In the genomic region with DNA sequence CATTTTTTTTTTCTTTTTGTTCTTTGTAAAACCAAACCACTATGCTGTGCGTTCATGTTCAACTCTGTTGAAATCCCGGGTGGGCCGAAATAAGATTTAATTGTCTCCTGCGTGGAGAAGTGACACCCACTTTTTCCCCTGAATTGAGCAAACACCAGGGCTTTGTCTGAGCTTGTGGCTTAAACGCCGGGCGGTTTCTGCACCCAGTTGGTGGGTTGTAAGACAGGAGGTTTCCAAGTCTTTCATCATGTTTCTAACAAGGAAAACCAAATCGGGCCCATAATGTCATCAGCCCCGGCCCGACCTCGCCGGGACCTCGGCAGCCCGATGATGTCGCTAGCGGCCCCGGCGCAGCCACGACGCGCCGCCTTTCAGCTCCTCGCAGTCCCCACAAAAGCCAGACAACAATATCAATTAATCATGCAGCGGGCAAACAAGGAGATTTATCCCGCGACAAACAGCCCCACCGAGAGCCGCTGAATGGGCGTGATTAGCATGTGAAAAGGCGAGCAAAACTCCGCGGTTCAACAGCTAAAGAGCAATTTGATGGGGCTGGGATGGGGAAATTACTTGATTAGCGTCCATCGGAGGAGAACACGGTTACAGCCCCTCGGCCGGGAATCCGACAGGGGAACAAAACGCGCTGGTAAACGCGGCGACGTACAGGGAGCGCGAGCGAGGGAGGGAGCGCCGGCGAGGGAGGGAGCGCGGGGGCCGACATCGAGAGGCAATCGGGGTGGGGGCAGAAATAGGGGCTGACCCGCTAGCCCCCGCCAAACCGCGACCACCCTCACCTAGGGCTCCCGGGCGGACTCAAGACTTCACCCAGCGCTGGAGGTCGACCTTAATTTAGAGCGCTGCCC, we compare ENCODE assay signal across 8 cellular contexts. TPM values are rescaled to one million over a fixed set of nuclear protein-coding genes. Genes with fewer than 3 reads are reported as not detected.
DNase-seq lines count a peak whose midpoint lies in the region; ATAC-seq and TF ChIP-seq lines count a peak whose summit lies in the region.

No MANE protein-coding gene starts in this region.

- H3K4me1 Mint-ChIP-seq in CD14-positive monocyte (peaks cover 56% of the 10 kb centered on the region), WTC11 (peaks cover 55% of the 10 kb centered on the region)

- peak overlapping the region; percentile 84 to 93 (median 91) for H3K27ac Mint-ChIP-seq in CD14-positive monocyte
- H3K27ac Mint-ChIP-seq in WTC11 = peak overlapping the region; percentile 95

- DNase-seq in CD14-positive monocyte (ENCODE audit: low spot score) (no peak), HL-60 (ENCODE audit: low read depth in 1 of 2, low spot score in 1 of 2) (peak in 1 of 2 experiments; percentile 82), WTC11 (ENCODE audit: low spot score) (peak; percentile 69), head of caudate nucleus (peak in 22 of 42 donors; percentile 14 to 69 (median 30)), sciatic nerve (ENCODE audit: low spot score) (no peak)

- H3K9me3 ChIP-seq in gastroesophageal sphincter = no peaks in the 10 kb centered on the region

- peak overlapping the region; percentile 95 to 97 for H3K4me3 Mint-ChIP-seq in CD14-positive monocyte
- peak overlapping the region; percentile 87 for H3K4me3 Mint-ChIP-seq in WTC11

- TF ChIP-seq EP300 in gastroesophageal sphincter (IDR thresholded peaks at IDR 0.05) = no peak

- H3K9me3 Mint-ChIP-seq in CD14-positive monocyte = peaks cover 0 to 47% (median 24%) of the 10 kb centered on the region in 7 donors
- no peaks in the 10 kb centered on the region for H3K9me3 Mint-ChIP-seq in WTC11

- peaks cover 0 to 58% (median 28%) of the 10 kb centered on the region in 3 donors for H3K4me1 ChIP-seq in gastroesophageal sphincter

- TF ChIP-seq CTCF in CD14-positive monocyte (IDR thresholded peaks at IDR 0.05) (no peak), HL-60 (IDR thresholded peaks at IDR 0.05; ENCODE audit: insufficient read depth, low read length) (no peak), WTC11 (IDR thresholded peaks at IDR 0.05) (no peak), gastroesophageal sphincter (IDR thresholded peaks at IDR 0.05) (no peak)

- POLR2A ChIA-PET in WTC11 (lab: Charles Lee) = interaction anchor here (0.7 to 1.7 kb wide), 7 partner anchors 25 to 414 kb away, joined by 3 to 9 read pairs (median 3); a partner anchor contains a TSS

- TF ChIP-seq POLR2A in gastroesophageal sphincter (IDR thresholded peaks at IDR 0.05) = no peak

- H3K36me3 Mint-ChIP-seq in CD14-positive monocyte = peaks cover 2 to 22% of the 10 kb centered on the region in 2 donors
- no peaks in the 10 kb centered on the region for H3K36me3 Mint-ChIP-seq in WTC11

- CTCF ChIA-PET in WTC11 (lab: Charles Lee) = interaction anchor here (0.6 to 3.8 kb wide), 20 partner anchors 11 to 991 kb away, joined by 3 to 31 read pairs (median 4); a partner anchor contains a TSS

- H3K27me3 ChIP-seq in HL-60 (ENCODE audit: insufficient read depth, poor library complexity, severe bottlenecking) (peaks cover 30% of the 10 kb centered on the region), gastroesophageal sphincter (peaks cover 98% of the 10 kb centered on the region)

- 0 to 2% methylated on average over 2 to 39 of the region's 64 CpGs for WGBS in gastroesophageal sphincter (ENCODE audit: low coverage in 1 of 2), 2 donors

- H3K27ac ChIP-seq in HL-60 (replicated peaks) (peak overlapping the region; percentile 84), gastroesophageal sphincter (peak overlapping the region in 1 of 4 donors; percentile 38)

- peak; percentile 6 for ATAC-seq in WTC11
- peak; percentile 24 for ATAC-seq in sciatic nerve
- ATAC-seq in HG03139 (IDR thresholded peaks at IDR 0.05; ENCODE audit: unreplicated experiment) = no peak
- ATAC-seq in GM21786 (IDR thresholded peaks at IDR 0.05; ENCODE audit: unreplicated experiment) = no peak
- no peak for ATAC-seq in gastroesophageal sphincter

- H3K27me3 Mint-ChIP-seq in CD14-positive monocyte (ENCODE audit: low read depth in 3 of 3) (peaks cover 72 to 92% (median 92%) of the 10 kb centered on the region in 3 donors), WTC11 (ENCODE audit: low read depth) (peaks cover 94% of the 10 kb centered on the region)

- H3K4me3 ChIP-seq in HL-60 (replicated peaks; ENCODE audit: insufficient read depth, low read length) (peak overlapping the region; percentile 48), gastroesophageal sphincter (peak overlapping the region in 1 of 2 donors; percentile 46)

- H3K36me3 ChIP-seq in gastroesophageal sphincter = no peaks in the 10 kb centered on the region

- intact Hi-C loops in CD14-positive monocyte (cut with micrococcal nuclease) = no loop called here
- intact Hi-C loops in head of caudate nucleus (cut with DNase I) = no loop called here
- intact Hi-C loops in sciatic nerve (cut with DNase I) = no loop called here

TF ChIP-seq in WTC11, 78 proteins besides CTCF, POLR2A, EP300 and RAD21 (continues in another document):
- 0 out of 2 replicates have a peak, but pooled peaks have one; percentile 20 for TF ChIP-seq MYBL2 (CRISPR knock-in tag; IDR thresholded peaks at IDR 0.05)
- TF ChIP-seq NFATC4 (CRISPR knock-in tag; IDR thresholded peaks at IDR 0.05) = no peak
- TF ChIP-seq ZNF232 (CRISPR knock-in tag; IDR thresholded peaks at IDR 0.05) = 0 out of 2 replicates have a peak, but pooled peaks have one; percentile 20
- TF ChIP-seq FOXJ3 (CRISPR knock-in tag; IDR thresholded peaks at IDR 0.05; ENCODE audit: borderline replicate concordance) = no peak
- TF ChIP-seq, protein P1, sequence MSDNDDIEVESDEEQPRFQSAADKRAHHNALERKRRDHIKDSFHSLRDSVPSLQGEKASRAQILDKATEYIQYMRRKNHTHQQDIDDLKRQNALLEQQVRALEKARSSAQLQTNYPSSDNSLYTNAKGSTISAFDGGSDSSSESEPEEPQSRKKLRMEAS (CRISPR knock-in tag; IDR thresholded peaks at IDR 0.05) = 0 out of 2 replicates have a peak, but pooled peaks have one; percentile 26
- TF ChIP-seq, protein P2, sequence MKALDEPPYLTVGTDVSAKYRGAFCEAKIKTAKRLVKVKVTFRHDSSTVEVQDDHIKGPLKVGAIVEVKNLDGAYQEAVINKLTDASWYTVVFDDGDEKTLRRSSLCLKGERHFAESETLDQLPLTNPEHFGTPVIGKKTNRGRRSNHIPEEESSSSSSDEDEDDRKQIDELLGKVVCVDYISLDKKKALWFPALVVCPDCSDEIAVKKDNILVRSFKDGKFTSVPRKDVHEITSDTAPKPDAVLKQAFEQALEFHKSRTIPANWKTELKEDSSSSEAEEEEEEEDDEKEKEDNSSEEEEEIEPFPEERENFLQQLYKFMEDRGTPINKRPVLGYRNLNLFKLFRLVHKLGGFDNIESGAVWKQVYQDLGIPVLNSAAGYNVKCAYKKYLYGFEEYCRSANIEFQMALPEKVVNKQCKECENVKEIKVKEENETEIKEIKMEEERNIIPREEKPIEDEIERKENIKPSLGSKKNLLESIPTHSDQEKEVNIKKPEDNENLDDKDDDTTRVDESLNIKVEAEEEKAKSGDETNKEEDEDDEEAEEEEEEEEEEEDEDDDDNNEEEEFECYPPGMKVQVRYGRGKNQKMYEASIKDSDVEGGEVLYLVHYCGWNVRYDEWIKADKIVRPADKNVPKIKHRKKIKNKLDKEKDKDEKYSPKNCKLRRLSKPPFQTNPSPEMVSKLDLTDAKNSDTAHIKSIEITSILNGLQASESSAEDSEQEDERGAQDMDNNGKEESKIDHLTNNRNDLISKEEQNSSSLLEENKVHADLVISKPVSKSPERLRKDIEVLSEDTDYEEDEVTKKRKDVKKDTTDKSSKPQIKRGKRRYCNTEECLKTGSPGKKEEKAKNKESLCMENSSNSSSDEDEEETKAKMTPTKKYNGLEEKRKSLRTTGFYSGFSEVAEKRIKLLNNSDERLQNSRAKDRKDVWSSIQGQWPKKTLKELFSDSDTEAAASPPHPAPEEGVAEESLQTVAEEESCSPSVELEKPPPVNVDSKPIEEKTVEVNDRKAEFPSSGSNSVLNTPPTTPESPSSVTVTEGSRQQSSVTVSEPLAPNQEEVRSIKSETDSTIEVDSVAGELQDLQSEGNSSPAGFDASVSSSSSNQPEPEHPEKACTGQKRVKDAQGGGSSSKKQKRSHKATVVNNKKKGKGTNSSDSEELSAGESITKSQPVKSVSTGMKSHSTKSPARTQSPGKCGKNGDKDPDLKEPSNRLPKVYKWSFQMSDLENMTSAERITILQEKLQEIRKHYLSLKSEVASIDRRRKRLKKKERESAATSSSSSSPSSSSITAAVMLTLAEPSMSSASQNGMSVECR (CRISPR knock-in tag; IDR thresholded peaks at IDR 0.05; ENCODE audit: borderline replicate concordance) = peak; percentile 85; the same call in 1 of the 2 replicates
- TF ChIP-seq PRRX2 (CRISPR knock-in tag; IDR thresholded peaks at IDR 0.05) = no peak
- TF ChIP-seq ZNF219 (CRISPR knock-in tag; IDR thresholded peaks at IDR 0.05; ENCODE audit: borderline replicate concordance) = 0 out of 2 replicates have a peak, but pooled peaks have one; percentile 27
- peak; percentile 67 for TF ChIP-seq ETV6 (CRISPR knock-in tag; IDR thresholded peaks at IDR 0.05)
- TF ChIP-seq, protein P3, sequence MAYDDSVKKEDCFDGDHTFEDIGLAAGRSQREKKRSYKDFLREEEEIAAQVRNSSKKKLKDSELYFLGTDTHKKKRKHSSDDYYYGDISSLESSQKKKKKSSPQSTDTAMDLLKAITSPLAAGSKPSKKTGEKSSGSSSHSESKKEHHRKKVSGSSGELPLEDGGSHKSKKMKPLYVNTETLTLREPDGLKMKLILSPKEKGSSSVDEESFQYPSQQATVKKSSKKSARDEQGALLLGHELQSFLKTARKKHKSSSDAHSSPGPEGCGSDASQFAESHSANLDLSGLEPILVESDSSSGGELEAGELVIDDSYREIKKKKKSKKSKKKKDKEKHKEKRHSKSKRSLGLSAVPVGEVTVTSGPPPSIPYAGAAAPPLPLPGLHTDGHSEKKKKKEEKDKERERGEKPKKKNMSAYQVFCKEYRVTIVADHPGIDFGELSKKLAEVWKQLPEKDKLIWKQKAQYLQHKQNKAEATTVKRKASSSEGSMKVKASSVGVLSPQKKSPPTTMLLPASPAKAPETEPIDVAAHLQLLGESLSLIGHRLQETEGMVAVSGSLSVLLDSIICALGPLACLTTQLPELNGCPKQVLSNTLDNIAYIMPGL (CRISPR knock-in tag; IDR thresholded peaks at IDR 0.05) = 0 out of 2 replicates have a peak, but pooled peaks have one; percentile 40
- no peak for TF ChIP-seq TEAD4 (CRISPR knock-in tag; IDR thresholded peaks at IDR 0.05)

RNA-seq across cellular contexts. Expression of a gene that starts 5.3 kb away (rescaled TPM):
- under 1 TPM; 0.31 to 0.39 TPM for polyA plus RNA-seq in CD14-positive monocyte
- total RNA-seq in WTC11 (2021) (0.78 to 3.1 TPM (median 0.80 TPM) in 3 replicates), sciatic nerve (not detected), gastroesophageal sphincter (not detected)

RNA-seq across cellular contexts. Expression of a gene that starts 25.1 kb away (rescaled TPM):
- polyA plus RNA-seq in CD14-positive monocyte = 10 to 100 TPM in 1 of 2 donors, 1 to 10 TPM in 1; 7.2 to 10.2 TPM
- 39.6 to 43.6 TPM (median 41.8 TPM) in 3 replicates for total RNA-seq in WTC11 (2021)
- total RNA-seq in sciatic nerve = 39.2 TPM
- total RNA-seq in gastroesophageal sphincter = 10 to 100 TPM; 19.9 to 31.0 (median 30.6) TPM

Comparison
In these comparisons a context has a peak if more than half of its experiments do, and no peak if none do; other contexts are left out.
1. DNase-seq: peak in WTC11 (single experiment) and head of caudate nucleus (22 of 42); none in CD14-positive monocyte (single experiment) and sciatic nerve (single experiment).
2. ATAC-seq: peak in WTC11 (single experiment) and sciatic nerve (single experiment); none in HG03139 (single experiment), GM21786 (single experiment) and gastroesophageal sphincter (single experiment).